In genomic region chr6:34243131-34243771, GRCh38 we compare ENCODE assay signal across 9 cellular contexts. TPM values are rescaled to one million over a fixed set of nuclear protein-coding genes. Genes with fewer than 3 reads are reported as not detected.
DNase-seq lines count a peak whose midpoint lies in the region; ATAC-seq, FAIRE-seq and TF ChIP-seq lines count a peak whose summit lies in the region.
"Had no signal": no experiment of that assay in that cellular context is flagged by ENCODE, and none has a peak within 500 bp of the region (broad histone marks: within the 10 kb centered on the region; RNA-seq: fewer than 3 reads in every experiment).

No MANE protein-coding gene starts in this region.

- H3K27ac Mint-ChIP-seq in IgD-negative memory B cell (peak overlapping the region; percentile 73 to 88 (median 73)), mesothelial cell of epicardium (no peak overlapping the region)
- peak overlapping the region; percentile 43 to 92 (median 84) for H3K27ac Mint-ChIP-seq in naive thymus-derived CD8-positive, alpha-beta T cell

- H3K4me1 Mint-ChIP-seq in IgD-negative memory B cell (peaks cover 22 to 31% (median 23%) of the 10 kb centered on the region in 3 donors), mesothelial cell of epicardium (peaks cover 20% of the 10 kb centered on the region)
- H3K4me1 Mint-ChIP-seq in naive thymus-derived CD8-positive, alpha-beta T cell = peaks cover 21 to 86% (median 82%) of the 10 kb centered on the region in 4 donors

- no TSS peak for BruUV-seq in GM12878 (replicated peaks; lab: Mats Ljungman, UMichigan)

- DNase-seq in Caki2 (ENCODE audit: low read depth) (peak; percentile 68), GM12878 (ENCODE audit: low read depth, low spot score) (no peak), mesothelial cell of epicardium (ENCODE audit: low spot score in 2 of 2, unreplicated experiment in 2 of 2) (no peak), OCI-M1 (lab: John Stamatoyannopoulos, UW) (no peak), Right ventricle myocardium inferior (ENCODE audit: missing footprints) (no peak)
- DNase-seq in naive thymus-derived CD8-positive, alpha-beta T cell = no peak

- no peaks in the 10 kb centered on the region for H3K36me3 Mint-ChIP-seq in IgD-negative memory B cell
- peaks cover 0 to 53% (median 7%) of the 10 kb centered on the region in 3 donors for H3K36me3 Mint-ChIP-seq in naive thymus-derived CD8-positive, alpha-beta T cell
- peaks cover 20% of the 10 kb centered on the region for H3K36me3 Mint-ChIP-seq in mesothelial cell of epicardium

- peak; percentile 7 for FAIRE-seq in GM12878 (lab: Jason Lieb, UNC)

- no peaks in the 10 kb centered on the region for H3K27me3 Mint-ChIP-seq in IgD-negative memory B cell
- no peaks in the 10 kb centered on the region for H3K27me3 Mint-ChIP-seq in naive thymus-derived CD8-positive, alpha-beta T cell
- H3K27me3 Mint-ChIP-seq in mesothelial cell of epicardium (ENCODE audit: low read depth) = no peaks in the 10 kb centered on the region
- H3K27me3 Mint-ChIP-seq: central memory CD8-positive, alpha-beta T cell had no signal

- no peaks in the 10 kb centered on the region for H3K27me3 ChIP-seq in GM12878 (replicated peaks in 1 of 2; ENCODE audit: control insufficient read depth in 2 of 2, insufficient read depth in 2 of 2, low read length in 1 of 2)

- SMC1A ChIA-PET in GM12878 (lab: Charles Lee; ENCODE audit: uncharacterized antibody, unreplicated experiment) = interaction anchor here (1.0 to 1.8 kb wide), 2 partner anchors 47 to 171 kb away, joined by 3 to 5 read pairs; no protein-coding TSS in a partner anchor

- no peak overlapping the region for H3K4me3 ChIP-seq in GM12878

- H3K4me2 ChIP-seq in GM12878 (ENCODE audit: control insufficient read depth, insufficient read depth) = 0 out of 2 replicates have a peak overlapping the region, but pooled peaks have one; percentile 1

- H3K4me1 ChIP-seq in GM12878 (ENCODE audit: control insufficient read depth, insufficient read depth, low read length) = peaks cover 23% of the 10 kb centered on the region

- CTCF ChIA-PET in GM12878 (lab: Yijun Ruan, JAX) = interaction anchor here (1.6 to 1.8 kb wide), 2 partner anchors 16 to 172 kb away, joined by 3 to 11 read pairs; no protein-coding TSS in a partner anchor

- peaks cover 40% of the 10 kb centered on the region for H3K79me2 ChIP-seq in GM12878 (ENCODE audit: control insufficient read depth, insufficient read depth, low read length)

- H3K27ac ChIP-seq in GM12878 (ENCODE audit: control insufficient read depth, insufficient read depth) = no peak overlapping the region

- TF ChIP-seq CTCF in GM12878 (IDR thresholded peaks at IDR 0.05 in 2 of 3, conservative IDR thresholded peaks at IDR 0.05 in 1 of 3; ENCODE audit: control insufficient read depth in 2 of 3, extremely low read depth in 1 of 3, insufficient read depth in 1 of 3, low read depth in 3 of 3, low read length in 3 of 3) = no peak
- TF ChIP-seq CTCF in mesothelial cell of epicardium (IDR thresholded peaks at IDR 0.05; ENCODE audit: unreplicated experiment) = no peak

- RAD21 ChIA-PET in GM12878 (lab: Charles Lee; ENCODE audit: unreplicated experiment) = interaction anchor here (1.5 kb wide), 1 partner anchor 47 kb away, joined by 4 read pairs; no protein-coding TSS in a partner anchor

- TF ChIP-seq RAD21 in GM12878 (IDR thresholded peaks at IDR 0.05; ENCODE audit: insufficient read depth, low read depth, low read length) = no peak

- H2AFZ ChIP-seq in GM12878 (ENCODE audit: control insufficient read depth, low read depth, low read length) = no peak overlapping the region

- no peaks in the 10 kb centered on the region for H3K9me3 ChIP-seq in GM12878 (replicated peaks; ENCODE audit: control insufficient read depth, insufficient read depth, low read length)

- H3K36me3 ChIP-seq in GM12878 (ENCODE audit: control insufficient read depth in 2 of 2, insufficient read depth in 2 of 2, low read length in 1 of 2) = peaks cover 27 to 33% of the 10 kb centered on the region in 2 experiments

- TF ChIP-seq EP300 in GM12878 (IDR thresholded peaks at IDR 0.05; ENCODE audit: borderline replicate concordance in 1 of 2, control insufficient read depth in 1 of 2, low read depth in 2 of 2, low read length in 2 of 2) = no peak

- TF ChIP-seq POLR2A in GM12878 (IDR thresholded peaks at IDR 0.05; ENCODE audit: low read depth, low read length) = no peak

- ATAC-seq in GM12878 (no peak), HG03342 (IDR thresholded peaks at IDR 0.05; ENCODE audit: unreplicated experiment) (no peak), Right ventricle myocardium inferior (no peak)
- ATAC-seq in naive thymus-derived CD8-positive, alpha-beta T cell = no peak

- no peak overlapping the region for H3K9ac ChIP-seq in GM12878 (ENCODE audit: control insufficient read depth, insufficient read depth, low read length)

- peaks cover 5% of the 10 kb centered on the region; the same call in 1 of the 2 replicates for H4K20me1 ChIP-seq in GM12878 (ENCODE audit: control insufficient read depth, insufficient read depth)

- 37% methylated on average over 5 of the region's 5 CpGs for WGBS in GM12878 (ENCODE audit: insufficient coverage, insufficient replicate concordance, low lambda C conversion rate, missing lambda C conversion rate)

- POLR2A ChIA-PET in GM12878 (lab: Charles Lee) = no interaction called here
- POLR2A ChIA-PET in naive thymus-derived CD8-positive, alpha-beta T cell (lab: Charles Lee) = no interaction called here

- intact Hi-C loops in GM12878 (cut with micrococcal nuclease; ENCODE audit: unreplicated experiment) (no loop called here), Right ventricle myocardium inferior (cut with DNase I) (no loop called here)

- H3K9me3 Mint-ChIP-seq in IgD-negative memory B cell = no peaks in the 10 kb centered on the region
- no peaks in the 10 kb centered on the region for H3K9me3 Mint-ChIP-seq in naive thymus-derived CD8-positive, alpha-beta T cell
- no peaks in the 10 kb centered on the region for H3K9me3 Mint-ChIP-seq in mesothelial cell of epicardium
- H3K9me3 Mint-ChIP-seq: central memory CD8-positive, alpha-beta T cell had no signal

- in situ Hi-C loops in Caki2 (cut with HindIII; ENCODE audit: low pct_unique_long_range_greater_than_20kb, low sequenced_read_pairs) (no loop called here), GM12878 (cut with MboI) (loop anchor here (5.0 to 25.0 kb wide), 2 partner anchors 174 to 369 kb away; no protein-coding TSS in a partner anchor)

- H3K4me3 Mint-ChIP-seq in IgD-negative memory B cell = peak overlapping the region in 3 of 4 donors; percentile 12 to 79 (median 28)
- peak overlapping the region in 4 of 10 donors; percentile 18 to 70 (median 48) for H3K4me3 Mint-ChIP-seq in naive thymus-derived CD8-positive, alpha-beta T cell
- no peak overlapping the region for H3K4me3 Mint-ChIP-seq in mesothelial cell of epicardium
- H3K4me3 Mint-ChIP-seq: central memory CD8-positive, alpha-beta T cell had no signal

TF ChIP-seq in GM12878, 131 proteins besides CTCF, POLR2A, EP300 and RAD21 (continues in another document):
- no peak for TF ChIP-seq RBBP5 (conservative IDR thresholded peaks at IDR 0.05)

RNA-seq across cellular contexts. Expression of gene SMIM29, which starts 5.6 kb away (rescaled TPM):
- 57.0 and 64.2 TPM in 2 replicates for total RNA-seq in Caki2 (2014; rRNA removed; shearing (Covaris generic); ENCODE audit: low replicate concordance)
- 66.2 TPM for polyA plus RNA-seq in IgD-negative memory B cell
- 7.9 and 8.8 TPM in 2 replicates for total RNA-seq in GM12878 (2013; cell fraction: nucleolus; rRNA removed)
- 26.9 and 27.7 TPM in 2 replicates for total RNA-seq in GM12878 (2014; rRNA removed)
- total RNA-seq in GM12878 (2014; rRNA removed; fragmentation: Illumina TruSeq; extraction: Trizol) = 6.8 and 9.0 TPM in 2 replicates
- 17.6 and 19.9 TPM in 2 replicates for total RNA-seq in GM12878 (2021)
- 10.5 TPM for polyA plus RNA-seq in GM12878 (2011; ENCODE audit: low read depth)
- polyA plus RNA-seq in GM12878 (2011; rRNA removed) = 5.9 and 12.5 TPM in 2 replicates
- 22.8 and 29.5 TPM in 2 replicates for polyA plus RNA-seq in GM12878 (2011; cell fraction: cytosol; rRNA removed)
- polyA plus RNA-seq in GM12878 (2011; cell fraction: nucleus; rRNA removed) = 19.6 and 24.9 TPM in 2 replicates
- 18.4 and 20.4 TPM in 2 replicates for polyA plus RNA-seq in GM12878 (2012)
- polyA plus RNA-seq in GM12878 (2014; fragmentation: Illumina TruSeq; extraction: Trizol) = 0.65 and 8.7 TPM in 2 replicates
- 1 to 10 TPM; 7.1 to 8.4 TPM for polyA plus RNA-seq in GM12878 (2014; fragmentation: Nextera tagmentation; extraction: Ambion mirVana)
- 25.3 and 26.9 TPM in 2 replicates for polyA plus RNA-seq in GM12878 (2014; rRNA removed)
- 10 to 100 TPM; 27.2 to 30.0 TPM for polyA plus RNA-seq in GM12878 (2016; fragmentation: Nextera tagmentation; extraction: Ambion mirVana)
- 7.7 and 15.6 TPM in 2 replicates for polyA minus RNA-seq in GM12878 (2011; rRNA and poly(A)+ RNA removed)
- 5.9 and 6.4 TPM in 2 replicates for polyA minus RNA-seq in GM12878 (2011; cell fraction: cytosol; rRNA and poly(A)+ RNA removed)
- 17.4 and 25.5 TPM in 2 replicates for polyA minus RNA-seq in GM12878 (2011; cell fraction: nucleus; rRNA and poly(A)+ RNA removed)
- 10 to 100 TPM; 21.0 to 21.7 TPM for total RNA-seq in naive thymus-derived CD8-positive, alpha-beta T cell
- polyA plus RNA-seq in naive thymus-derived CD8-positive, alpha-beta T cell = 10 to 100 TPM; 37.6 to 45.4 (median 45.0) TPM
- 8.4 to 8.9 TPM (median 8.6 TPM) in 3 replicates for total RNA-seq in mesothelial cell of epicardium
- 20.7 TPM for total RNA-seq in Right ventricle myocardium inferior

RNA-seq across cellular contexts. Expression of gene HMGA1, which starts 6.6 kb away (rescaled TPM):
- total RNA-seq in Caki2 (2014; rRNA removed; shearing (Covaris generic); ENCODE audit: low replicate concordance) = 217 and 265 TPM in 2 replicates
- polyA plus RNA-seq in IgD-negative memory B cell (68.3 TPM), GM12878 (2011; rRNA removed) (39.7 and 110 TPM in 2 replicates), GM12878 (2014; fragmentation: Illumina TruSeq; extraction: Trizol) (176 and 537 TPM in 2 replicates), GM12878 (2014; fragmentation: Nextera tagmentation; extraction: Ambion mirVana) (10 to 100 TPM; 13.4 to 38.0 TPM), GM12878 (2014; rRNA removed) (555 and 628 TPM in 2 replicates), GM12878 (2016; fragmentation: Nextera tagmentation; extraction: Ambion mirVana) (100 to 1,000 TPM; 692 to 739 TPM)
- total RNA-seq in GM12878 (2013; cell fraction: nucleolus; rRNA removed) = 34.9 and 35.0 TPM in 2 replicates
- total RNA-seq in GM12878 (2014; rRNA removed) (417 and 479 TPM in 2 replicates), GM12878 (2014; rRNA removed; fragmentation: Illumina TruSeq; extraction: Trizol) (220 and 264 TPM in 2 replicates), GM12878 (2021) (867 and 885 TPM in 2 replicates), mesothelial cell of epicardium (213 to 222 TPM (median 216 TPM) in 3 replicates), Right ventricle myocardium inferior (44.4 TPM)
- 85.7 TPM for polyA plus RNA-seq in GM12878 (2011; ENCODE audit: low read depth)
- 154 and 186 TPM in 2 replicates for polyA plus RNA-seq in GM12878 (2011; cell fraction: cytosol; rRNA removed)
- polyA plus RNA-seq in GM12878 (2011; cell fraction: nucleus; rRNA removed) = 132 and 185 TPM in 2 replicates
- polyA plus RNA-seq in GM12878 (2012) = 247 and 313 TPM in 2 replicates
- 32.6 and 67.6 TPM in 2 replicates for polyA minus RNA-seq in GM12878 (2011; rRNA and poly(A)+ RNA removed)
- polyA minus RNA-seq in GM12878 (2011; cell fraction: cytosol; rRNA and poly(A)+ RNA removed) = 96.9 and 109 TPM in 2 replicates
- 20.3 and 35.7 TPM in 2 replicates for polyA minus RNA-seq in GM12878 (2011; cell fraction: nucleus; rRNA and poly(A)+ RNA removed)
- total RNA-seq in naive thymus-derived CD8-positive, alpha-beta T cell = 10 to 100 TPM; 75.3 to 80.3 TPM
- polyA plus RNA-seq in naive thymus-derived CD8-positive, alpha-beta T cell = 10 to 100 TPM; 28.0 to 40.9 (median 38.1) TPM
